In the genomic region with DNA sequence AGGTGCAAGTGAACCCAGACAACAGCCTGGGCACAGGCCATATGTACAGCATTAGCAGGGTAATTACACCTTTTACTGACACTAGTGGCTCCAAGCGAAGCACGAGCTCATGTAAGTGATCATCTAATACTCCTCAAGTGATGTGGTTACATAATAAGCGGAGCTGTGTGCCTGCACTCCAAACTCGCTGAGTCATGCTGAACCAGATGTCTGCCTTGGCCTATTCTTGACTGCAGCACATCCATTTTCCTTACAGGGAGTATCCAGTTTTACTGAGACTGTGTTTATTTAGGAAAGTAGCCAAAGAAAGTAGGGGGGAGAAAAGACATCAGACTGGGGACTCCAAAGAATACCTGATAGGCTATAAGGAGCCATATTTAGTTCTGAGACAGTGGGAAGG, we compare ENCODE assay signal across 17 cellular contexts.
DNase-seq lines count a peak whose midpoint lies in the region; ATAC-seq, FAIRE-seq and TF ChIP-seq lines count a peak whose summit lies in the region.
"Had no signal": no experiment of that assay in that cellular context is flagged by ENCODE, and none has a peak within 500 bp of the region (broad histone marks: within the 10 kb centered on the region; RNA-seq: fewer than 3 reads in every experiment).

No MANE protein-coding gene starts in this region.

- H2AFZ ChIP-seq in HepG2 (ENCODE audit: low read length) = no peak overlapping the region

- CTCF ChIA-PET in HepG2 (lab: Yijun Ruan, JAX; ENCODE audit: low intra/inter-chr PET ratio, low total read pairs) = no interaction called here

- DNase-seq in HepG2 (ENCODE audit: low spot score) (no peak), right lobe of liver (no peak), NCI-H69 (lab: John Stamatoyannopoulos, UW) (peak; percentile 52), choroid plexus epithelial cell (ENCODE audit: low read depth) (peak; percentile 21), amygdala (lab: John Stamatoyannopoulos, UW) (no peak), endodermal cell (no peak), GF-D8 (lab: John Stamatoyannopoulos, UW) (no peak), NCI-H1436 (lab: John Stamatoyannopoulos, UW) (no peak)
- DNase-seq: activated CD4-positive, alpha-beta T cell treated with anti-CD3 and anti-CD28 coated beads, Interleukin-2, amount 50 U/mL, for 1 hour; activated T-cell treated with anti-CD3 and anti-CD28 coated beads, Interleukin-2, amount 50 U/mL, for 72 hours; amniotic stem cell; H7; kidney glomerular epithelial cell; retina; stimulated activated CD4-positive, alpha-beta T cell treated with anti-CD3 and anti-CD28 coated beads, Interleukin-2, amount 100 ng/mL, for 24 hours; uterus had no signal

- H3K9ac ChIP-seq in HepG2 (ENCODE audit: insufficient read depth, low read depth, low read length) = no peak overlapping the region
- no peak overlapping the region for H3K9ac ChIP-seq in endodermal cell (ENCODE audit: extremely low read depth, low read length, poor library complexity, severe bottlenecking)

- TF ChIP-seq RAD21 in HepG2 (CRISPR knock-in tag; IDR thresholded peaks at IDR 0.05) = no peak

- no peak overlapping the region for H3K4me3 Mint-ChIP-seq in endodermal cell
- H3K4me3 Mint-ChIP-seq: activated T-cell treated with anti-CD3 and anti-CD28 coated beads, Interleukin-2, amount 50 U/mL, for 72 hours had no signal

- POLR2A ChIA-PET in HepG2 (lab: Yijun Ruan, JAX) = no interaction called here

- intact Hi-C loops in HepG2 (cut with micrococcal nuclease; ENCODE audit: unreplicated experiment) (no loop called here), right lobe of liver (cut with DNase I) (no loop called here)

- H3K36me3 ChIP-seq in HepG2 (replicated peaks in 1 of 2; ENCODE audit: control insufficient read depth in 1 of 2, insufficient read depth in 2 of 2, low read length in 2 of 2) (no peaks in the 10 kb centered on the region), right lobe of liver (no peaks in the 10 kb centered on the region), endodermal cell (ENCODE audit: control insufficient read depth, insufficient read depth, low read length) (no peaks in the 10 kb centered on the region)
- H3K36me3 ChIP-seq: uterus had no signal

- FAIRE-seq in HepG2 (lab: Jason Lieb, UNC) = no peak
- FAIRE-seq: GM18507 had no signal

- no peaks in the 10 kb centered on the region for H3K36me3 Mint-ChIP-seq in endodermal cell (ENCODE audit: low read depth)

- BruUV-seq in HepG2 (replicated peaks; lab: Mats Ljungman, UMichigan) = no TSS peak

- TF ChIP-seq POLR2A in HepG2 (IDR thresholded peaks at IDR 0.05; ENCODE audit: insufficient read depth in 1 of 2, low read depth in 2 of 2, low read length in 2 of 2) (no peak), right lobe of liver (IDR thresholded peaks at IDR 0.05) (no peak)

- no peaks in the 10 kb centered on the region for H3K4me1 ChIP-seq in HepG2 (ENCODE audit: insufficient read depth, low read length)
- H3K4me1 ChIP-seq in right lobe of liver = no peaks in the 10 kb centered on the region
- no peaks in the 10 kb centered on the region for H3K4me1 ChIP-seq in endodermal cell (ENCODE audit: control insufficient read depth, insufficient read depth, low read length)
- H3K4me1 ChIP-seq: uterus had no signal

- no peak for ATAC-seq in HepG2
- no peak for ATAC-seq in right lobe of liver
- ATAC-seq: activated T-cell treated with anti-CD3 and anti-CD28 coated beads, Interleukin-2, amount 50 U/mL, for 72 hours had no signal

- no peaks in the 10 kb centered on the region for H3K27me3 Mint-ChIP-seq in endodermal cell (ENCODE audit: insufficient read depth)

- H3K27me3 ChIP-seq in HepG2 (ENCODE audit: control insufficient read depth in 1 of 2, insufficient read depth in 2 of 2, low read length in 2 of 2) = no peaks in the 10 kb centered on the region
- H3K27me3 ChIP-seq in right lobe of liver = no peaks in the 10 kb centered on the region
- no peaks in the 10 kb centered on the region for H3K27me3 ChIP-seq in endodermal cell (ENCODE audit: control insufficient read depth, insufficient read depth, low read length, poor library complexity, severe bottlenecking)
- H3K27me3 ChIP-seq: uterus had no signal

- H3K79me2 ChIP-seq in HepG2 (ENCODE audit: insufficient read depth, low read length) = no peaks in the 10 kb centered on the region

- H3K4me3 ChIP-seq in HepG2 (replicated peaks in 1 of 3; ENCODE audit: insufficient read depth in 1 of 3, low read depth in 2 of 3, low read length in 3 of 3) = no peak overlapping the region
- no peak overlapping the region for H3K4me3 ChIP-seq in right lobe of liver
- no peak overlapping the region for H3K4me3 ChIP-seq in choroid plexus epithelial cell (ENCODE audit: low read depth, low read length)
- H3K4me3 ChIP-seq in endodermal cell (ENCODE audit: low read length) = no peak overlapping the region
- H3K4me3 ChIP-seq: uterus had no signal

- in situ Hi-C loops in HepG2 (cut with HindIII; ENCODE audit: extremely low pct_ligation_motif_present, low pct_unique_long_range_greater_than_20kb) = no loop called here

- TF ChIP-seq CTCF in HepG2 (CRISPR knock-in tag; IDR thresholded peaks at IDR 0.05) = no peak
- TF ChIP-seq CTCF in right lobe of liver (IDR thresholded peaks at IDR 0.05) = no peak
- TF ChIP-seq CTCF in choroid plexus epithelial cell (conservative IDR thresholded peaks at IDR 0.05; ENCODE audit: low read depth, low read length) = no peak
- TF ChIP-seq CTCF in endodermal cell (conservative IDR thresholded peaks at IDR 0.05) = no peak

- H3K9me3 ChIP-seq in HepG2 (ENCODE audit: low read length) = no peaks in the 10 kb centered on the region
- no peaks in the 10 kb centered on the region for H3K9me3 ChIP-seq in right lobe of liver
- H3K9me3 ChIP-seq in endodermal cell (ENCODE audit: control insufficient read depth, low read length) = peaks cover 19% of the 10 kb centered on the region
- H3K9me3 ChIP-seq: uterus had no signal

- TF ChIP-seq EP300 in HepG2 (IDR thresholded peaks at IDR 0.05; ENCODE audit: low read depth in 2 of 2, low read length in 2 of 2) (no peak), HepG2 (CRISPR knock-in tag; IDR thresholded peaks at IDR 0.05; ENCODE audit: borderline replicate concordance) (no peak)

- 34% methylated on average over 4 of the region's 4 CpGs for WGBS in HepG2 (ENCODE audit: low lambda C conversion rate)
- WGBS in right lobe of liver (ENCODE audit: insufficient coverage, low coverage, low lambda C conversion rate, missing lambda C conversion rate) = 95% methylated on average over 3 of the region's 4 CpGs
- WGBS in endodermal cell (ENCODE audit: insufficient coverage in 1 of 2, insufficient read length in 1 of 2), 2 experiments = 97 to 100% methylated on average over 4 of the region's 4 CpGs

- no peak overlapping the region for H3K4me2 ChIP-seq in HepG2 (ENCODE audit: low read depth, low read length)

- H3K4me1 Mint-ChIP-seq in endodermal cell = no peaks in the 10 kb centered on the region

- no peak overlapping the region for H3K27ac ChIP-seq in HepG2 (ENCODE audit: extremely low read length, insufficient read depth, low read length)
- no peak overlapping the region for H3K27ac ChIP-seq in right lobe of liver
- H3K27ac ChIP-seq in endodermal cell (ENCODE audit: low read depth, low read length) = no peak overlapping the region
- H3K27ac ChIP-seq: uterus had no signal

- H4K20me1 ChIP-seq in HepG2 (ENCODE audit: insufficient read depth, low read length) = no peaks in the 10 kb centered on the region

- no peak overlapping the region for H3K27ac Mint-ChIP-seq in endodermal cell
- H3K27ac Mint-ChIP-seq: activated T-cell treated with anti-CD3 and anti-CD28 coated beads, Interleukin-2, amount 50 U/mL, for 72 hours had no signal

- H3K9me3 Mint-ChIP-seq in endodermal cell = peaks cover 14% of the 10 kb centered on the region

TF ChIP-seq in HepG2, 621 proteins besides CTCF, POLR2A, EP300 and RAD21:
- TF ChIP-seq, protein P1, sequence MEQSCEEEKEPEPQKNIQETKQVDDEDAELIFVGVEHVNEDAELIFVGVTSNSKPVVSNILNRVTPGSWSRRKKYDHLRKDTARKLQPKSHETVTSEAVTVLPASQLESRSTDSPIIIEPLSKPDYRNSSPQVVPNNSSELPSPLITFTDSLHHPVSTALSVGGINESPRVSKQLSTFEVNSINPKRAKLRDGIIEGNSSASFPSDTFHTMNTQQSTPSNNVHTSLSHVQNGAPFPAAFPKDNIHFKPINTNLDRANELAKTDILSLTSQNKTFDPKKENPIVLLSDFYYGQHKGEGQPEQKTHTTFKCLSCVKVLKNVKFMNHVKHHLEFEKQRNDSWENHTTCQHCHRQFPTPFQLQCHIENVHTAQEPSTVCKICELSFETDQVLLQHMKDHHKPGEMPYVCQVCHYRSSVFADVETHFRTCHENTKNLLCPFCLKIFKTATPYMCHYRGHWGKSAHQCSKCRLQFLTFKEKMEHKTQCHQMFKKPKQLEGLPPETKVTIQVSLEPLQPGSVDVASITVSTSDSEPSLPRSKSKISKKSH (CRISPR knock-in tag; IDR thresholded peaks at IDR 0.05; ENCODE audit: borderline replicate concordance) = no peak
- TF ChIP-seq ZNF292 (CRISPR knock-in tag; IDR thresholded peaks at IDR 0.05; ENCODE audit: borderline replicate concordance, low read depth) (no peak), MAFF (IDR thresholded peaks at IDR 0.05; ENCODE audit: low read depth, low read length) (peak; percentile 29; the same call in 1 of the 2 replicates), ZNF781 (CRISPR knock-in tag; IDR thresholded peaks at IDR 0.05; ENCODE audit: borderline replicate concordance, not compliant biosample characterization) (no peak), NFE2 (CRISPR knock-in tag; IDR thresholded peaks at IDR 0.05) (peak; percentile 27; the same call in 1 of the 2 replicates), NFE2L2 (IDR thresholded peaks at IDR 0.05; ENCODE audit: low read length) (peak; percentile 73), SMAD9 (CRISPR knock-in tag; IDR thresholded peaks at IDR 0.05) (no peak)
- TF ChIP-seq, protein P2, sequence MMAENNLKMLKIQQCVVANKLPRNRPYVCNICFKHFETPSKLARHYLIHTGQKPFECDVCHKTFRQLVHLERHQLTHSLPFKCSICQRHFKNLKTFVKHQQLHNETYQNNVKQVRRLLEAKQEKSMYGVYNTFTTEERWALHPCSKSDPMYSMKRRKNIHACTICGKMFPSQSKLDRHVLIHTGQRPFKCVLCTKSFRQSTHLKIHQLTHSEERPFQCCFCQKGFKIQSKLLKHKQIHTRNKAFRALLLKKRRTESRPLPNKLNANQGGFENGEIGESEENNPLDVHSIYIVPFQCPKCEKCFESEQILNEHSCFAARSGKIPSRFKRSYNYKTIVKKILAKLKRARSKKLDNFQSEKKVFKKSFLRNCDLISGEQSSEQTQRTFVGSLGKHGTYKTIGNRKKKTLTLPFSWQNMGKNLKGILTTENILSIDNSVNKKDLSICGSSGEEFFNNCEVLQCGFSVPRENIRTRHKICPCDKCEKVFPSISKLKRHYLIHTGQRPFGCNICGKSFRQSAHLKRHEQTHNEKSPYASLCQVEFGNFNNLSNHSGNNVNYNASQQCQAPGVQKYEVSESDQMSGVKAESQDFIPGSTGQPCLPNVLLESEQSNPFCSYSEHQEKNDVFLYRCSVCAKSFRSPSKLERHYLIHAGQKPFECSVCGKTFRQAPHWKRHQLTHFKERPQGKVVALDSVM (CRISPR knock-in tag; IDR thresholded peaks at IDR 0.05) = no peak
TF ChIP-seq in HepG2: peak in this region for 3.

Comparison
In these comparisons a context has a peak if more than half of its experiments do, and no peak if none do; other contexts are left out.
1. DNase-seq: peak in NCI-H69 (single experiment) and choroid plexus epithelial cell (single experiment); none in HepG2 (single experiment), right lobe of liver (0 of 3), amygdala (0 of 56), endodermal cell (single experiment), GF-D8 (single experiment) and NCI-H1436 (single experiment).